In the genomic region with DNA sequence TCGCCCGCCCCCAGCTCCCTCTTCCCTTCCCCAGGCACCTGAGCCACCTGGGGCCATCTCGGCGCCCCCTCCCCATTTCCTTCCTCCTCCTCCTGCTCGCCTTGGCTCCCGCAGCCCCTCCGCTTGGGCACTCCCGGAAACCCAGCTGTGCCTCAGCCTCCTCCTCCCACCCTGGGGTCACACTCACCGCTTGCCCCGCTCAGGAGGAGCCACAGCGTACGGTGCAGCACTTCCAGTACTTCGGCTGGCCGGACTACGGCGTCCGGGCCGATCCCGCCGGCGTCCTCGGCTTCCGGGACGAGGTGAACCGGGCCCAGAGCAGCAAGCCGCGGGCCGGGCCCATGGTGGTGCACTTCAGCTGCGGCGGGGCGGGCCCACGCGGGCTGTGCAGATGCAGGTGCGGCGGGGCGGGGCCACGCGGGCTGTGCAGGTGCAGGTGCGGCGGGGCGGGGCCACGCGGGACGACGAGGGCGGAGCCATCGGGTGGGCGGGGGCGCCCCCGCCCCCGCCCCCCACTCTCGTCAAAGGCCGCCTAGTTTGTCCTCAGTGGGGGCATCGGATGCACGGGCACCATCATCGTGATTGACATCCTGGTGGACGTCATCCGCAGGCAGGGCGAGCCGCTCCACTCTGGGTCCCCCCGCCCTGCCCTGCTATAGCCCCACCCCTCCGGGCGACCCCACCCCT, we compare ENCODE assay signal across 2 cellular contexts.
A peak's percentile ranks its signal among the peaks of the same experiment; 100 is the strongest.
TF ChIP-seq lines count a peak whose summit lies in the region.

No MANE protein-coding gene starts in this region.

TF ChIP-seq in HepG2, 621 proteins besides CTCF, POLR2A, EP300 and RAD21:
- TF ChIP-seq NR1H2 (CRISPR knock-in tag; IDR thresholded peaks at IDR 0.05; ENCODE audit: borderline replicate concordance, low read depth) (no peak), SAP130 (CRISPR knock-in tag; IDR thresholded peaks at IDR 0.05; ENCODE audit: low read depth) (0 out of 2 replicates have a peak, but pooled peaks have one; percentile 23), AGO1 (IDR thresholded peaks at IDR 0.05; ENCODE audit: low read depth, low read length, poor library complexity, severe bottlenecking) (peak; percentile 43)

TF ChIP-seq in SK-N-SH, 30 proteins besides CTCF, POLR2A, EP300 and RAD21:
- TF ChIP-seq CHD2 (IDR thresholded peaks at IDR 0.05; ENCODE audit: low read length, partially characterized antibody) = no peak
- TF ChIP-seq TEAD4 (IDR thresholded peaks at IDR 0.05; ENCODE audit: borderline replicate concordance, insufficient read depth) = no peak
- TF ChIP-seq MXI1 (IDR thresholded peaks at IDR 0.05; ENCODE audit: low read depth, low read length) = no peak
- TF ChIP-seq, protein P1, sequence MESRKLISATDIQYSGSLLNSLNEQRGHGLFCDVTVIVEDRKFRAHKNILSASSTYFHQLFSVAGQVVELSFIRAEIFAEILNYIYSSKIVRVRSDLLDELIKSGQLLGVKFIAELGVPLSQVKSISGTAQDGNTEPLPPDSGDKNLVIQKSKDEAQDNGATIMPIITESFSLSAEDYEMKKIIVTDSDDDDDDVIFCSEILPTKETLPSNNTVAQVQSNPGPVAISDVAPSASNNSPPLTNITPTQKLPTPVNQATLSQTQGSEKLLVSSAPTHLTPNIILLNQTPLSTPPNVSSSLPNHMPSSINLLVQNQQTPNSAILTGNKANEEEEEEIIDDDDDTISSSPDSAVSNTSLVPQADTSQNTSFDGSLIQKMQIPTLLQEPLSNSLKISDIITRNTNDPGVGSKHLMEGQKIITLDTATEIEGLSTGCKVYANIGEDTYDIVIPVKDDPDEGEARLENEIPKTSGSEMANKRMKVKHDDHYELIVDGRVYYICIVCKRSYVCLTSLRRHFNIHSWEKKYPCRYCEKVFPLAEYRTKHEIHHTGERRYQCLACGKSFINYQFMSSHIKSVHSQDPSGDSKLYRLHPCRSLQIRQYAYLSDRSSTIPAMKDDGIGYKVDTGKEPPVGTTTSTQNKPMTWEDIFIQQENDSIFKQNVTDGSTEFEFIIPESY (IDR thresholded peaks at IDR 0.05; ENCODE audit: borderline replicate concordance, low read depth) = no peak
- TF ChIP-seq FOXM1 (IDR thresholded peaks at IDR 0.05; ENCODE audit: low read depth) = no peak
